In the genomic region with DNA sequence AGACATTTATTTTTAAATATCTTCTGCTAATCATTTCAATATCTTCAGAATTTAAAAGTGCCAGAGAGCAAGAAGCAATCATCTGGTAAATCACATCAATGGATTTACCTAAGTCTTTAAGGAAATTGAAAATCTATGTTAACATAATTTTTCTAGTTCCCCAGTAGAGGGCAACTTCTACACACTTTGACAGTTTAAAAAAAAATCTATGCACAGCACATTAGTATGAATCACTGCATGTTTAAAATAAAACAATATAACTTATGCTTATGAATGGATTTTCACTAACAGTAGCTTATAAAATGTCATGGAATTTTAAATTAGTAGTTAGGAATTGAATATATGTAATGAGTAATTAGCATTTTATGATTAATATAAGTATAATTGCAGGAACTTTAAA, we compare ENCODE assay signal across 8 cellular contexts.
DNase-seq lines count a peak whose midpoint lies in the region; ATAC-seq and TF ChIP-seq lines count a peak whose summit lies in the region.

No MANE protein-coding gene starts in this region.

- no peaks in the 10 kb centered on the region for H3K9me3 Mint-ChIP-seq in glutamatergic neuron (ENCODE audit: unreplicated experiment)

- H3K4me3 ChIP-seq in SK-N-MC, result no peak overlapping the region

- H3K36me3 Mint-ChIP-seq in glutamatergic neuron (ENCODE audit: unreplicated experiment), result no peaks in the 10 kb centered on the region

- H3K4me3 Mint-ChIP-seq in glutamatergic neuron (ENCODE audit: unreplicated experiment), result no peak overlapping the region

- peak overlapping the region; percentile 97 for H3K27ac ChIP-seq in SK-N-MC

- H3K27me3 Mint-ChIP-seq in glutamatergic neuron (ENCODE audit: unreplicated experiment), result no peaks in the 10 kb centered on the region

- H3K27ac Mint-ChIP-seq in glutamatergic neuron (ENCODE audit: unreplicated experiment), result no peak overlapping the region

- H3K36me3 ChIP-seq in SK-N-MC (ENCODE audit: insufficient read depth, low read length), result no peaks in the 10 kb centered on the region

- H3K4me1 Mint-ChIP-seq in glutamatergic neuron (ENCODE audit: low read depth, unreplicated experiment), result peaks cover 2% of the 10 kb centered on the region

- no peak for DNase-seq in AG09319 (ENCODE audit: extremely low read depth, low read depth)
- no peak for DNase-seq in SK-N-MC (ENCODE audit: low read depth, low spot score)
- no peak for DNase-seq in glutamatergic neuron
- DNase-seq in NCI-H345 (lab: John Stamatoyannopoulos, UW), result no peak
- no peak for DNase-seq in epidermal melanocyte (ENCODE audit: insufficient read length, low spot score)

- ATAC-seq in HG03196 (IDR thresholded peaks at IDR 0.05; ENCODE audit: unreplicated experiment), result no peak
- no peak for ATAC-seq in GM19452 (IDR thresholded peaks at IDR 0.05; ENCODE audit: unreplicated experiment)

- no peaks in the 10 kb centered on the region for H3K9me3 ChIP-seq in SK-N-MC (ENCODE audit: low read depth, low read length)

- H3K9ac ChIP-seq in SK-N-MC (ENCODE audit: insufficient read length), result no peak overlapping the region

- peak; percentile 41 for TF ChIP-seq CTCF in AG09319 (IDR thresholded peaks at IDR 0.05; ENCODE audit: low read depth, low read length)
- TF ChIP-seq CTCF in GM12873 (IDR thresholded peaks at IDR 0.05; ENCODE audit: insufficient read depth, low read depth, low read length, missing control alignments), result peak; percentile 36
- TF ChIP-seq CTCF in glutamatergic neuron (IDR thresholded peaks at IDR 0.05; ENCODE audit: partially characterized antibody, unreplicated experiment), result peak; percentile 63
